In the genomic region with DNA sequence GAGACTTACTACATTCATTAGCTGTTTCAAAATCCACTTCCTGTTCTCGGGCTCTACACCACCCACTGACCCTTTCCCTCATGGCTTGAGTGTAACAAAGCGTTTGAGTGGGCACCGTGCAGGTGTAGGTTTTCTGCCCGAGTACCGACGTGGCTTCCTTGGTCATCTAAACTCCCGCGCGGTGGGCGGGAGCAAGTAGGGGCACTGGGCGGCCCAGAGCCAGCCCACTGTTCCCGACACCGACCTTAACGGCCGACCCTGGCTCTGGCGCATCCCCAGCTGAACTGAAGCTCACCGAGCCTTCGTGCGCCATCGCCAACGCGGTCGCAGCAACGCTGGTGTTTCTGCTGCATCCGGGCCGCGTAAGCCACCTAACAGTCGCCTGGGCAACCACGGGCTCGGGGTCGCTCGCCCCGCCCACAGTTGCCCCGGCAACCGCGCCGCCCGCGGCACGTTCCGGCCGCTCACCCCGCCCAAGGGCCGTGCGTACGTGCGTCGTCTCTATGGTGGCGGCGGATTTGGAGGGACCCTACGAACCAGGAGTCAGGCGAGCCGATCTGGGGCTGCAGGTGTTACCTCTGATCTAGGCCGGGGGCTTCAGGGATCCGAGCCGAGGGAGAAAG, we compare ENCODE assay signal across 8 cellular contexts. TPM values are rescaled to one million over a fixed set of nuclear protein-coding genes. Genes with fewer than 3 reads are reported as not detected.
DNase-seq lines count a peak whose midpoint lies in the region; TF ChIP-seq lines count a peak whose summit lies in the region.

A gene (minus strand): TSS at position 372 of the 623 bp plus-strand sequence. CDS start 59 bp downstream, at position 313.
A gene with protein sequence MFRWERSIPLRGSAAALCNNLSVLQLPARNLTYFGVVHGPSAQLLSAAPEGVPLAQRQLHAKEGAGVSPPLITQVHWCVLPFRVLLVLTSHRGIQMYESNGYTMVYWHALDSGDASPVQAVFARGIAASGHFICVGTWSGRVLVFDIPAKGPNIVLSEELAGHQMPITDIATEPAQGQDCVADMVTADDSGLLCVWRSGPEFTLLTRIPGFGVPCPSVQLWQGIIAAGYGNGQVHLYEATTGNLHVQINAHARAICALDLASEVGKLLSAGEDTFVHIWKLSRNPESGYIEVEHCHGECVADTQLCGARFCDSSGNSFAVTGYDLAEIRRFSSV (plus strand): TSS at position 483 of the 623 bp plus-strand sequence. CDS start 424 bp downstream, outside the sequence.

- H3K79me2 ChIP-seq in neural cell (replicated peaks; ENCODE audit: insufficient read depth, low read length), result no peaks in the 10 kb centered on the region

- peaks cover 4 to 20% (median 19%) of the 10 kb centered on the region in 4 donors for H3K4me1 ChIP-seq in stomach

- DNase-seq in EH (ENCODE audit: low read depth), result peak; percentile 91
- peak; percentile 83 for DNase-seq in H4 (ENCODE audit: low spot score)
- no peak for DNase-seq in LNCaP clone FGC (ENCODE audit: low read depth)
- DNase-seq in RPMI8226, result peak; percentile 97
- peak; percentile 94 for DNase-seq in activated T-helper 2 cell treated with anti-CD3 and anti-CD28 coated beads, Interferon-gamma antibody, Interleukin-2, Interleukin-4, amounts not matched to agents 10 μg/mL and 5 μg/mL and 100 μg/mL, durations not matched to agents 14 hours and 24 hours and 36 hours (ENCODE audit: low spot score)
- DNase-seq in fibroblast of pulmonary artery (ENCODE audit: low read depth), result peak; percentile 87
- peak; percentile 89 for DNase-seq in stomach

- WGBS in stomach, 5 donors, result 0% methylated on average over 19 to 56 of the region's 56 CpGs

- TF ChIP-seq CTCF in LNCaP clone FGC (IDR thresholded peaks at IDR 0.05; ENCODE audit: control insufficient read depth, extremely low read depth, insufficient read depth) (no peak), fibroblast of pulmonary artery (IDR thresholded peaks at IDR 0.05; ENCODE audit: low read length, missing control alignments) (no peak), neural cell (IDR thresholded peaks at IDR 0.05; ENCODE audit: poor library complexity, severe bottlenecking) (peak; percentile 15), stomach (IDR thresholded peaks at IDR 0.05) (no peak)

- H3K9me2 ChIP-seq in neural cell (ENCODE audit: insufficient read depth, low read length), result no peaks in the 10 kb centered on the region

- H3K36me3 ChIP-seq in neural cell (ENCODE audit: insufficient read depth, low read length) (no peaks in the 10 kb centered on the region), stomach (peaks cover 2 to 20% (median 17%) of the 10 kb centered on the region in 4 donors)

- TF ChIP-seq EP300 in neural cell (conservative IDR thresholded peaks at IDR 0.05; ENCODE audit: poor library complexity, severe bottlenecking), result peak; percentile 51
- TF ChIP-seq EP300 in stomach (IDR thresholded peaks at IDR 0.05), result no peak

- H3F3A ChIP-seq in neural cell (ENCODE audit: insufficient read depth, low read length, poor library complexity, severe bottlenecking), result no peaks in the 10 kb centered on the region

- intact Hi-C loops in activated T-helper 2 cell treated with anti-CD3 and anti-CD28 coated beads, Interferon-gamma antibody, Interleukin-2, Interleukin-4, amounts not matched to agents 10 μg/mL and 5 μg/mL and 100 μg/mL, durations not matched to agents 14 hours and 24 hours and 36 hours (cut with micrococcal nuclease), result loop anchor here (1.0 kb wide), 1 partner anchor 33 kb away; no protein-coding TSS in a partner anchor
- intact Hi-C loops in stomach (cut with DNase I; ENCODE audit: low total_unique reads), result no loop called here

- H3K9me3 Mint-ChIP-seq in activated T-helper 2 cell treated with anti-CD3 and anti-CD28 coated beads, Interferon-gamma antibody, Interleukin-2, Interleukin-4, amounts not matched to agents 10 μg/mL and 5 μg/mL and 100 μg/mL, durations not matched to agents 14 hours and 24 hours and 36 hours, result no peaks in the 10 kb centered on the region

- H3K36me3 Mint-ChIP-seq in activated T-helper 2 cell treated with anti-CD3 and anti-CD28 coated beads, Interferon-gamma antibody, Interleukin-2, Interleukin-4, amounts not matched to agents 10 μg/mL and 5 μg/mL and 100 μg/mL, durations not matched to agents 14 hours and 24 hours and 36 hours (ENCODE audit: low read depth), result peaks cover 15% of the 10 kb centered on the region

- H3K4me3 ChIP-seq in LNCaP clone FGC (ENCODE audit: low read depth, low read length) (peak within 1 kb of the TSS; percentile 62), fibroblast of pulmonary artery (replicated peaks; ENCODE audit: low read depth, low read length) (peak within 1 kb of the TSS; percentile 87), neural cell (ENCODE audit: low read length) (peak within 1 kb of the TSS; percentile 96), stomach (peak within 1 kb of the TSS; percentile 64 to 82 (median 72))

- peak within 1 kb of the TSS; percentile 95 for H2AFZ ChIP-seq in neural cell (ENCODE audit: low read depth, low read length)

- H3K9ac ChIP-seq in neural cell (ENCODE audit: low read length), result peak within 1 kb of the TSS; percentile 93

- TF ChIP-seq RAD21 in neural cell (conservative IDR thresholded peaks at IDR 0.05), result peak; percentile 37

- no peaks in the 10 kb centered on the region for H3K9me3 ChIP-seq in neural cell (ENCODE audit: low read length)
- H3K9me3 ChIP-seq in stomach, result no peaks in the 10 kb centered on the region

- H4K20me1 ChIP-seq in neural cell (ENCODE audit: insufficient read depth), result no peaks in the 10 kb centered on the region

- peak in 1 of 4 donors; percentile 14 for TF ChIP-seq POLR2A in stomach (IDR thresholded peaks at IDR 0.05)

- H3K27me3 ChIP-seq in neural cell (ENCODE audit: insufficient read depth, low read depth, low read length), result no peaks in the 10 kb centered on the region
- no peaks in the 10 kb centered on the region for H3K27me3 ChIP-seq in stomach

- peak within 1 kb of the TSS; percentile 96 for H3K27ac ChIP-seq in neural cell (ENCODE audit: low read length)
- peak within 1 kb of the TSS; percentile 62 to 84 (median 75) for H3K27ac ChIP-seq in stomach

- peak within 1 kb of the TSS; percentile 100 for H3K27ac Mint-ChIP-seq in activated T-helper 2 cell treated with anti-CD3 and anti-CD28 coated beads, Interferon-gamma antibody, Interleukin-2, Interleukin-4, amounts not matched to agents 10 μg/mL and 5 μg/mL and 100 μg/mL, durations not matched to agents 14 hours and 24 hours and 36 hours

- peaks cover 2% of the 10 kb centered on the region for H3K27me3 Mint-ChIP-seq in activated T-helper 2 cell treated with anti-CD3 and anti-CD28 coated beads, Interferon-gamma antibody, Interleukin-2, Interleukin-4, amounts not matched to agents 10 μg/mL and 5 μg/mL and 100 μg/mL, durations not matched to agents 14 hours and 24 hours and 36 hours (ENCODE audit: low read depth)

- H3K4me3 Mint-ChIP-seq in activated T-helper 2 cell treated with anti-CD3 and anti-CD28 coated beads, Interferon-gamma antibody, Interleukin-2, Interleukin-4, amounts not matched to agents 10 μg/mL and 5 μg/mL and 100 μg/mL, durations not matched to agents 14 hours and 24 hours and 36 hours (ENCODE audit: low read depth), result peak within 1 kb of the TSS; percentile 100

- peak within 1 kb of the TSS; percentile 82 for H3K4me2 ChIP-seq in neural cell (ENCODE audit: low read length)

- peaks cover 15% of the 10 kb centered on the region for H3K4me1 Mint-ChIP-seq in activated T-helper 2 cell treated with anti-CD3 and anti-CD28 coated beads, Interferon-gamma antibody, Interleukin-2, Interleukin-4, amounts not matched to agents 10 μg/mL and 5 μg/mL and 100 μg/mL, durations not matched to agents 14 hours and 24 hours and 36 hours (ENCODE audit: low read depth)

TF ChIP-seq in neural cell, 6 proteins besides CTCF, POLR2A, EP300 and RAD21 (continues in another document):
- peak; percentile 98 for TF ChIP-seq POLR2AphosphoS5 (IDR thresholded peaks at IDR 0.05)
- TF ChIP-seq, protein P1, sequence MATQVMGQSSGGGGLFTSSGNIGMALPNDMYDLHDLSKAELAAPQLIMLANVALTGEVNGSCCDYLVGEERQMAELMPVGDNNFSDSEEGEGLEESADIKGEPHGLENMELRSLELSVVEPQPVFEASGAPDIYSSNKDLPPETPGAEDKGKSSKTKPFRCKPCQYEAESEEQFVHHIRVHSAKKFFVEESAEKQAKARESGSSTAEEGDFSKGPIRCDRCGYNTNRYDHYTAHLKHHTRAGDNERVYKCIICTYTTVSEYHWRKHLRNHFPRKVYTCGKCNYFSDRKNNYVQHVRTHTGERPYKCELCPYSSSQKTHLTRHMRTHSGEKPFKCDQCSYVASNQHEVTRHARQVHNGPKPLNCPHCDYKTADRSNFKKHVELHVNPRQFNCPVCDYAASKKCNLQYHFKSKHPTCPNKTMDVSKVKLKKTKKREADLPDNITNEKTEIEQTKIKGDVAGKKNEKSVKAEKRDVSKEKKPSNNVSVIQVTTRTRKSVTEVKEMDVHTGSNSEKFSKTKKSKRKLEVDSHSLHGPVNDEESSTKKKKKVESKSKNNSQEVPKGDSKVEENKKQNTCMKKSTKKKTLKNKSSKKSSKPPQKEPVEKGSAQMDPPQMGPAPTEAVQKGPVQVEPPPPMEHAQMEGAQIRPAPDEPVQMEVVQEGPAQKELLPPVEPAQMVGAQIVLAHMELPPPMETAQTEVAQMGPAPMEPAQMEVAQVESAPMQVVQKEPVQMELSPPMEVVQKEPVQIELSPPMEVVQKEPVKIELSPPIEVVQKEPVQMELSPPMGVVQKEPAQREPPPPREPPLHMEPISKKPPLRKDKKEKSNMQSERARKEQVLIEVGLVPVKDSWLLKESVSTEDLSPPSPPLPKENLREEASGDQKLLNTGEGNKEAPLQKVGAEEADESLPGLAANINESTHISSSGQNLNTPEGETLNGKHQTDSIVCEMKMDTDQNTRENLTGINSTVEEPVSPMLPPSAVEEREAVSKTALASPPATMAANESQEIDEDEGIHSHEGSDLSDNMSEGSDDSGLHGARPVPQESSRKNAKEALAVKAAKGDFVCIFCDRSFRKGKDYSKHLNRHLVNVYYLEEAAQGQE (IDR thresholded peaks at IDR 0.05; ENCODE audit: borderline replicate concordance), result peak; percentile 85
- TF ChIP-seq TAF1 (IDR thresholded peaks at IDR 0.05; ENCODE audit: low read depth), result peak; percentile 96

RNA-seq across cellular contexts. Expression of the first gene that starts in this region (rescaled TPM):
- 0.53 and 0.70 TPM in 2 replicates for total RNA-seq in H4 (2014; rRNA removed; shearing (Covaris generic))
- total RNA-seq in activated T-helper 2 cell treated with anti-CD3 and anti-CD28 coated beads, Interferon-gamma antibody, Interleukin-2, Interleukin-4, amounts not matched to agents 10 μg/mL and 5 μg/mL and 100 μg/mL, durations not matched to agents 14 hours and 24 hours and 36 hours, result 1.6 and 1.9 TPM in 2 replicates
- polyA plus RNA-seq in neural cell, result 1.7 and 3.3 TPM in 2 replicates
- polyA minus RNA-seq in neural cell, result 4.4 and 4.6 TPM in 2 replicates
- 1 to 10 TPM in 2 of 5 donors, not detected in 3; 2.7 to 3.5 TPM for total RNA-seq in stomach
- polyA plus RNA-seq in stomach, result 1 to 10 TPM; 1.7 to 2.2 (median 2.1) TPM

RNA-seq across cellular contexts. Expression of the second gene that starts in this region (rescaled TPM):
- total RNA-seq in H4 (2014; rRNA removed; shearing (Covaris generic)), result 32.6 and 43.4 TPM in 2 replicates
- total RNA-seq in activated T-helper 2 cell treated with anti-CD3 and anti-CD28 coated beads, Interferon-gamma antibody, Interleukin-2, Interleukin-4, amounts not matched to agents 10 μg/mL and 5 μg/mL and 100 μg/mL, durations not matched to agents 14 hours and 24 hours and 36 hours, result 76.7 and 78.0 TPM in 2 replicates
- polyA plus RNA-seq in neural cell, result 89.9 and 110 TPM in 2 replicates
- polyA minus RNA-seq in neural cell, result 33.8 and 36.5 TPM in 2 replicates
- 1 to 10 TPM in 4 of 5 donors, not detected in 1; 3.5 to 9.8 (median 7.3) TPM for total RNA-seq in stomach
- 10 to 100 TPM; 10.5 to 12.8 (median 12.5) TPM for polyA plus RNA-seq in stomach
